In genomic region chr7:65981965-65982792, GRCh38 we compare ENCODE assay signal across 1 cellular context.
A peak's percentile ranks its signal among the peaks of the same experiment; 100 is the strongest.
TF ChIP-seq lines count a peak whose summit lies in the region.

GUSB (minus strand) TSS chr7:65982213; CDS start chr7:65982183, 30 bp downstream.

TF ChIP-seq in HepG2, 621 proteins besides CTCF, POLR2A, EP300 and RAD21 (continued from another document and continues in another):
- TF ChIP-seq JARID2 (CRISPR knock-in tag; IDR thresholded peaks at IDR 0.05; ENCODE audit: insufficient replicate concordance) (peak; percentile 35), BCL6 (CRISPR knock-in tag; IDR thresholded peaks at IDR 0.05) (peak; percentile 60; the same call in 1 of the 2 replicates), ZBTB37 (CRISPR knock-in tag; IDR thresholded peaks at IDR 0.05) (no peak), ARHGAP35 (CRISPR knock-in tag; IDR thresholded peaks at IDR 0.05; ENCODE audit: borderline replicate concordance) (peak; percentile 95), SIX1 (CRISPR knock-in tag; IDR thresholded peaks at IDR 0.05; ENCODE audit: borderline replicate concordance) (no peak), MAFG (CRISPR knock-in tag; IDR thresholded peaks at IDR 0.05) (no peak), ZNF878 (CRISPR knock-in tag; IDR thresholded peaks at IDR 0.05) (0 out of 2 replicates have a peak, but pooled peaks have one; percentile 61), RBAK (CRISPR knock-in tag; IDR thresholded peaks at IDR 0.05) (no peak), ZNF770 (CRISPR knock-in tag; IDR thresholded peaks at IDR 0.05) (peak; percentile 78), MYC (CRISPR knock-in tag; IDR thresholded peaks at IDR 0.05; ENCODE audit: borderline replicate concordance) (peak; percentile 96), ZBTB14 (CRISPR knock-in tag; IDR thresholded peaks at IDR 0.05) (peak; percentile 42; the same call in 1 of the 2 replicates), GFI1 (CRISPR knock-in tag; IDR thresholded peaks at IDR 0.05; ENCODE audit: borderline replicate concordance) (peak; percentile 82; the same call in 1 of the 2 replicates), ZEB1 (IDR thresholded peaks at IDR 0.05; ENCODE audit: insufficient replicate concordance, low read depth) (peak; percentile 50), TBL1XR1 (IDR thresholded peaks at IDR 0.05; ENCODE audit: borderline replicate concordance, low read length, partially characterized antibody) (no peak), ZNF414 (CRISPR knock-in tag; IDR thresholded peaks at IDR 0.05) (peak; percentile 98), LCORL (IDR thresholded peaks at IDR 0.05) (no peak), LCORL (CRISPR knock-in tag; IDR thresholded peaks at IDR 0.05) (peak; percentile 89), THRA (CRISPR knock-in tag; IDR thresholded peaks at IDR 0.05; ENCODE audit: borderline replicate concordance) (peak; percentile 77; the same call in 1 of the 2 replicates), REL (CRISPR knock-in tag; conservative IDR thresholded peaks at IDR 0.05) (0 out of 2 replicates have a peak, but pooled peaks have one; percentile 76), ZNF256 (CRISPR knock-in tag; conservative IDR thresholded peaks at IDR 0.05) (peak; percentile 87), JUNB (CRISPR knock-in tag; IDR thresholded peaks at IDR 0.05; ENCODE audit: borderline replicate concordance) (peak; percentile 56; the same call in 1 of the 2 replicates), ZHX2 (IDR thresholded peaks at IDR 0.05; ENCODE audit: low read depth) (peak; percentile 98), ZHX2 (CRISPR knock-in tag; IDR thresholded peaks at IDR 0.05; ENCODE audit: borderline replicate concordance) (peak; percentile 88), ZNF737 (CRISPR knock-in tag; IDR thresholded peaks at IDR 0.05; ENCODE audit: borderline replicate concordance) (no peak), ZNF430 (CRISPR knock-in tag; IDR thresholded peaks at IDR 0.05) (peak; percentile 98), ZNF138 (CRISPR knock-in tag; IDR thresholded peaks at IDR 0.05; ENCODE audit: low read depth) (0 out of 2 replicates have a peak, but pooled peaks have one; percentile 91), MAFK (conservative IDR thresholded peaks at IDR 0.05 in 1 of 2, IDR thresholded peaks at IDR 0.05 in 1 of 2; ENCODE audit: low read length in 2 of 2) (no peak), ZKSCAN8 (CRISPR knock-in tag; IDR thresholded peaks at IDR 0.05; ENCODE audit: borderline replicate concordance) (peak; percentile 65; the same call in 1 of the 2 replicates), POLR2AphosphoS2 (IDR thresholded peaks at IDR 0.05; ENCODE audit: low read depth, low read length) (no peak), ZBTB1 (CRISPR knock-in tag; IDR thresholded peaks at IDR 0.05; ENCODE audit: borderline replicate concordance) (no peak), HNRNPUL1 (IDR thresholded peaks at IDR 0.05; ENCODE audit: low read depth, low read length) (0 out of 2 replicates have a peak, but pooled peaks have one; percentile 54), NR1H2 (CRISPR knock-in tag; IDR thresholded peaks at IDR 0.05; ENCODE audit: borderline replicate concordance, low read depth) (0 out of 2 replicates have a peak, but pooled peaks have one; percentile 64), NFE2L1 (CRISPR knock-in tag; IDR thresholded peaks at IDR 0.05; ENCODE audit: borderline replicate concordance) (peak; percentile 91; the same call in 1 of the 2 replicates), ZNF225 (CRISPR knock-in tag; IDR thresholded peaks at IDR 0.05) (peak; percentile 87; the same call in 1 of the 2 replicates), TBP (CRISPR knock-in tag; IDR thresholded peaks at IDR 0.05) (peak; percentile 84; the same call in 1 of the 2 replicates), RELA (CRISPR knock-in tag; IDR thresholded peaks at IDR 0.05) (no peak), NFKB2 (CRISPR knock-in tag; IDR thresholded peaks at IDR 0.05; ENCODE audit: borderline replicate concordance) (peak; percentile 97), ZNF674 (CRISPR knock-in tag; IDR thresholded peaks at IDR 0.05; ENCODE audit: low read depth) (peak; percentile 96; the same call in 1 of the 2 replicates), NFYB (CRISPR knock-in tag; IDR thresholded peaks at IDR 0.05) (peak; percentile 52), PITX1 (CRISPR knock-in tag; IDR thresholded peaks at IDR 0.05) (peak; percentile 54; the same call in 1 of the 2 replicates), NRL (CRISPR knock-in tag; IDR thresholded peaks at IDR 0.05; ENCODE audit: borderline replicate concordance) (peak; percentile 93; the same call in 1 of the 2 replicates), RBM22 (optimal IDR thresholded peaks at IDR 0.05; ENCODE audit: low read length) (no peak), ZNF431 (CRISPR knock-in tag; IDR thresholded peaks at IDR 0.05; ENCODE audit: borderline replicate concordance, low read depth) (peak; percentile 34; the same call in 1 of the 2 replicates), SRF (IDR thresholded peaks at IDR 0.05; ENCODE audit: low read depth, low read length) (no peak), ZNF468 (CRISPR knock-in tag; IDR thresholded peaks at IDR 0.05) (0 out of 2 replicates have a peak, but pooled peaks have one; percentile 65), ZBTB42 (CRISPR knock-in tag; IDR thresholded peaks at IDR 0.05) (no peak), GATAD1 (CRISPR knock-in tag; IDR thresholded peaks at IDR 0.05) (peak; percentile 95), ATM (IDR thresholded peaks at IDR 0.05; ENCODE audit: borderline replicate concordance) (no peak), STAG1 (CRISPR knock-in tag; IDR thresholded peaks at IDR 0.05) (no peak; the same call in 1 of the 2 replicates), HOXA3 (CRISPR knock-in tag; IDR thresholded peaks at IDR 0.05) (peak; percentile 99), ZNF296 (CRISPR knock-in tag; conservative IDR thresholded peaks at IDR 0.05) (no peak), ELF4 (CRISPR knock-in tag; IDR thresholded peaks at IDR 0.05; ENCODE audit: borderline replicate concordance) (peak; percentile 35; the same call in 1 of the 2 replicates), MAZ (IDR thresholded peaks at IDR 0.05; ENCODE audit: borderline replicate concordance, low read depth, low read length) (peak; percentile 94), MAZ (CRISPR knock-in tag; IDR thresholded peaks at IDR 0.05; ENCODE audit: low read depth) (peak; percentile 100), ZNF577 (CRISPR knock-in tag; IDR thresholded peaks at IDR 0.05; ENCODE audit: borderline replicate concordance, low read depth) (no peak), ZNF274 (CRISPR knock-in tag; IDR thresholded peaks at IDR 0.05) (peak; percentile 97), XRCC5 (optimal IDR thresholded peaks at IDR 0.05; ENCODE audit: low read length) (peak; percentile 77), ZIK1 (CRISPR knock-in tag; IDR thresholded peaks at IDR 0.05; ENCODE audit: borderline replicate concordance, low read depth) (peak; percentile 83), TERF1 (CRISPR knock-in tag; IDR thresholded peaks at IDR 0.05) (no peak)
